In genomic region chr15:50686468-50687301, GRCh38 we compare ENCODE assay signal across 8 cellular contexts. TPM values are rescaled to one million over a fixed set of nuclear protein-coding genes. Genes with fewer than 3 reads are reported as not detected.
DNase-seq lines count a peak whose midpoint lies in the region; ATAC-seq and TF ChIP-seq lines count a peak whose summit lies in the region.

Gene TRPM7 (minus strand): TSS chr15:50686797. CDS start chr15:50686533, 264 bp downstream.

- peak within 1 kb of the TSS; percentile 66 for H2BK5ac ChIP-seq in mesenchymal stem cell (ENCODE audit: low read depth, low read length, poor library complexity, severe bottlenecking)

- H3K4me1 ChIP-seq in CD8-positive, alpha-beta T cell (ENCODE audit: insufficient read depth, low read length), result peaks cover 21% of the 10 kb centered on the region
- peaks cover 8% of the 10 kb centered on the region for H3K4me1 ChIP-seq in mesenchymal stem cell (ENCODE audit: control insufficient read depth, insufficient read depth, low read depth, low read length)

- peak within 1 kb of the TSS; percentile 9 for H2BK120ac ChIP-seq in mesenchymal stem cell (ENCODE audit: low read depth, low read length)

- H2BK12ac ChIP-seq in mesenchymal stem cell (ENCODE audit: low read length in 2 of 2), result peak within 1 kb of the TSS in 1 of 2 experiments; percentile 8

- intact Hi-C loops in CD8-positive, alpha-beta T cell (cut with DNase I, micrococcal nuclease), result loop anchor here (1.0 to 10.0 kb wide), 16 partner anchors 11 to 1872 kb away; partner anchors contain the start of genes DTWD1 (in 2 of the 2), FAM227B (in 2 of the 2), SPPL2A (in 2 of the 2) and USP8 (in 2 of the 2)

- no peaks in the 10 kb centered on the region for H3K9me3 Mint-ChIP-seq in CD8-positive, alpha-beta T cell
- H3K9me3 Mint-ChIP-seq in effector memory CD8-positive, alpha-beta T cell, result no peaks in the 10 kb centered on the region

- H3K4me3 ChIP-seq in CD8-positive, alpha-beta T cell (ENCODE audit: low read depth, low read length), result peak within 1 kb of the TSS; percentile 78
- H3K4me3 ChIP-seq in mesenchymal stem cell (ENCODE audit: insufficient read depth in 1 of 2, low read depth in 1 of 2, low read length in 2 of 2), result peak within 1 kb of the TSS; percentile 93 to 98

- H3K36me3 ChIP-seq in CD8-positive, alpha-beta T cell (ENCODE audit: insufficient read depth, low read length), result no peaks in the 10 kb centered on the region
- H3K36me3 ChIP-seq in mesenchymal stem cell (ENCODE audit: control insufficient read depth in 1 of 2, insufficient read depth in 2 of 2, low read depth in 1 of 2, low read length in 2 of 2), result peaks cover 15 to 16% of the 10 kb centered on the region in 2 experiments

- H3K18ac ChIP-seq in mesenchymal stem cell (ENCODE audit: low read depth in 1 of 2, low read length in 2 of 2), result peak within 1 kb of the TSS; percentile 67 to 96

- peaks cover 50% of the 10 kb centered on the region for H3K4me1 Mint-ChIP-seq in CD8-positive, alpha-beta T cell (ENCODE audit: low read depth)
- peaks cover 35 to 45% of the 10 kb centered on the region in 2 donors for H3K4me1 Mint-ChIP-seq in effector memory CD8-positive, alpha-beta T cell (ENCODE audit: low read depth in 2 of 2)

- H3K23ac ChIP-seq in mesenchymal stem cell (ENCODE audit: low read length in 2 of 2), result peak within 1 kb of the TSS in 1 of 2 experiments; percentile 91

- peak within 1 kb of the TSS; percentile 51 for H2AK5ac ChIP-seq in mesenchymal stem cell (ENCODE audit: low read length, severe bottlenecking)

- CTCF ChIA-PET in CD8-positive, alpha-beta T cell (lab: Charles Lee), result interaction anchor here (1.3 kb wide), 2 partner anchors 10 to 222 kb away, joined by 3 read pairs; partner anchors contain the start of gene AP4E1

- H3K14ac ChIP-seq in mesenchymal stem cell (ENCODE audit: low read length in 2 of 2), result peak within 1 kb of the TSS in 1 of 2 experiments; percentile 97

- no peaks in the 10 kb centered on the region for H3K27me3 ChIP-seq in CD8-positive, alpha-beta T cell (ENCODE audit: insufficient read depth, low read length)
- no peaks in the 10 kb centered on the region for H3K27me3 ChIP-seq in mesenchymal stem cell (ENCODE audit: control insufficient read depth in 1 of 2, insufficient read depth in 1 of 2, low read length in 2 of 2)

- H3K4me3 Mint-ChIP-seq in CD8-positive, alpha-beta T cell, result peak within 1 kb of the TSS; percentile 99
- H3K4me3 Mint-ChIP-seq in effector memory CD8-positive, alpha-beta T cell, result peak within 1 kb of the TSS; percentile 99 to 100

- H3K27ac Mint-ChIP-seq in CD8-positive, alpha-beta T cell, result peak within 1 kb of the TSS; percentile 99
- peak within 1 kb of the TSS; percentile 99 for H3K27ac Mint-ChIP-seq in effector memory CD8-positive, alpha-beta T cell

- no peaks in the 10 kb centered on the region for H3K27me3 Mint-ChIP-seq in CD8-positive, alpha-beta T cell (ENCODE audit: low read depth)
- H3K27me3 Mint-ChIP-seq in effector memory CD8-positive, alpha-beta T cell, result no peaks in the 10 kb centered on the region

- peak within 1 kb of the TSS; percentile 92 for H4K8ac ChIP-seq in mesenchymal stem cell (ENCODE audit: low read length)

- WGBS in mesenchymal stem cell, result under 1% methylated on average over 78 of the region's 80 CpGs

- H3K4ac ChIP-seq in mesenchymal stem cell (ENCODE audit: low read depth in 1 of 2, low read length in 2 of 2), result peak within 1 kb of the TSS in 1 of 2 experiments; percentile 96

- peak; percentile 74 for ATAC-seq in CD8-positive, alpha-beta T cell
- ATAC-seq in GM19463 (IDR thresholded peaks at IDR 0.05; ENCODE audit: unreplicated experiment), result peak; percentile 81
- peak; percentile 83 for ATAC-seq in effector memory CD8-positive, alpha-beta T cell (replicated peaks)

- no peak within 1 kb of the TSS for H2BK15ac ChIP-seq in mesenchymal stem cell (ENCODE audit: low read depth, poor library complexity, severe bottlenecking)

- H4K91ac ChIP-seq in mesenchymal stem cell (ENCODE audit: low read length), result peak within 1 kb of the TSS; percentile 30

- peak within 1 kb of the TSS; percentile 89 for H3K4me2 ChIP-seq in mesenchymal stem cell (ENCODE audit: low read length, poor library complexity, severe bottlenecking)

- H3K79me1 ChIP-seq in mesenchymal stem cell (replicated peaks; ENCODE audit: low read length, poor library complexity, severe bottlenecking), result peaks cover 2% of the 10 kb centered on the region

- H3K27ac ChIP-seq in CD8-positive, alpha-beta T cell (ENCODE audit: low read depth, low read length), result peak within 1 kb of the TSS; percentile 90
- peak within 1 kb of the TSS; percentile 95 for H3K27ac ChIP-seq in mesenchymal stem cell (ENCODE audit: low read length, poor library complexity, severe bottlenecking)

- H3K9me3 ChIP-seq in CD8-positive, alpha-beta T cell (ENCODE audit: low read length), result no peaks in the 10 kb centered on the region
- H3K9me3 ChIP-seq in mesenchymal stem cell (ENCODE audit: control insufficient read depth, low read length), result no peaks in the 10 kb centered on the region

- POLR2A ChIA-PET in CD8-positive, alpha-beta T cell (lab: Charles Lee), result interaction anchor here (0.6 to 1.4 kb wide), 2 partner anchors 12 to 331 kb away, joined by 3 to 4 read pairs; no protein-coding TSS in a partner anchor

- DNase-seq in CD8-positive, alpha-beta T cell, result peak; percentile 74 to 91 (median 86)
- peak; percentile 62 for DNase-seq in HPDE6-E6E7 (ENCODE audit: extremely low spot score)
- peak; percentile 83 to 86 for DNase-seq in NOMO-1 (lab: John Stamatoyannopoulos, UW; ENCODE audit: unreplicated experiment in 2 of 2)
- DNase-seq in activated CD8-positive, alpha-beta memory T cell treated with anti-CD3 and anti-CD28 coated beads for 4 hours (ENCODE audit: low read depth in 2 of 2), result peak; percentile 75 to 80
- peak; percentile 86 to 89 (median 87) for DNase-seq in effector memory CD8-positive, alpha-beta T cell
- peak; percentile 87 for DNase-seq in mesenchymal stem cell
- DNase-seq in stimulated activated CD8-positive, alpha-beta memory T cell treated with anti-CD3 and anti-CD28 coated beads, Interleukin-12 subunit alpha, Interleukin-12 subunit beta, amount 100 ng/mL, for 4 hours (ENCODE audit: low read depth), result peak; percentile 86

- H3K9ac ChIP-seq in mesenchymal stem cell (ENCODE audit: low read length), result peak within 1 kb of the TSS; percentile 96

- no peak for TF ChIP-seq CTCF in CD8-positive, alpha-beta T cell (IDR thresholded peaks at IDR 0.05)

- peak within 1 kb of the TSS; percentile 59 for H2AFZ ChIP-seq in mesenchymal stem cell (ENCODE audit: low read depth, low read length)

- H3K36me3 Mint-ChIP-seq in CD8-positive, alpha-beta T cell, result peaks cover 34% of the 10 kb centered on the region
- H3K36me3 Mint-ChIP-seq in effector memory CD8-positive, alpha-beta T cell (ENCODE audit: insufficient read depth), result peaks cover 55% of the 10 kb centered on the region

RNA-seq across cellular contexts. Expression of gene TRPM7, which starts in this region (rescaled TPM):
- 10 to 100 TPM; 29.5 to 30.3 TPM for total RNA-seq in CD8-positive, alpha-beta T cell
- 14.6 TPM for polyA plus RNA-seq in mesenchymal stem cell (2013, experiment 1 of 2)
- 14.8 TPM for polyA plus RNA-seq in mesenchymal stem cell (2013, experiment 2 of 2)

Comparison
In these comparisons a context has a peak if more than half of its experiments do, and no peak if none do; other contexts are left out.
1. Peak in every context shown above with its lines: DNase-seq, ATAC-seq, H3K4me3 ChIP-seq and H3K27ac ChIP-seq.